ENCODE assay signal across 20 cellular contexts in genomic region chr6:18317850-18318249, GRCh38. TPM values are rescaled to one million over a fixed set of nuclear protein-coding genes. Genes with fewer than 3 reads are reported as not detected.
DNase-seq lines count a peak whose midpoint lies in the region; ATAC-seq lines count a peak whose summit lies in the region.
"Had no signal": no experiment of that assay in that cellular context is flagged by ENCODE, and none has a peak within 500 bp of the region (broad histone marks: within the 10 kb centered on the region; RNA-seq: fewer than 3 reads in every experiment).

No MANE protein-coding gene starts in this region.

- H3K4me3 Mint-ChIP-seq in stimulated activated naive B cell treated with anti-CD40 and anti-IgM and Interleukin-4, amounts not matched to agents 10 μg/mL and 1 μg/mL and 100 μg/mL, for 72 hours, result no peak overlapping the region
- H3K4me3 Mint-ChIP-seq in activated T-cell treated with anti-CD3 and anti-CD28 coated beads, Interleukin-2, amount 50 U/mL, for 24 hours, result no peak overlapping the region
- H3K4me3 Mint-ChIP-seq in T-helper 2 cell treated with Interferon-gamma antibody and Interleukin-4, amounts not matched to agents 5 μg/mL and 100 μg/mL, for 36 hours, result no peak overlapping the region
- H3K4me3 Mint-ChIP-seq: CD14-positive monocyte, H9, IgD-negative memory B cell had no signal

- H3K9me3 ChIP-seq in Karpas-422 (ENCODE audit: low read length), result no peaks in the 10 kb centered on the region

- H3K27me3 Mint-ChIP-seq in stimulated activated naive B cell treated with anti-CD40 and anti-IgM and Interleukin-4, amounts not matched to agents 10 μg/mL and 1 μg/mL and 100 μg/mL, for 72 hours, result no peaks in the 10 kb centered on the region
- peaks cover 6% of the 10 kb centered on the region for H3K27me3 Mint-ChIP-seq in activated T-cell treated with anti-CD3 and anti-CD28 coated beads, Interleukin-2, amount 50 U/mL, for 24 hours
- peaks cover 10% of the 10 kb centered on the region for H3K27me3 Mint-ChIP-seq in T-helper 2 cell treated with Interferon-gamma antibody and Interleukin-4, amounts not matched to agents 5 μg/mL and 100 μg/mL, for 36 hours (ENCODE audit: low read depth)

- peak; percentile 52 to 54 for ATAC-seq in stimulated activated naive B cell treated with anti-CD40 and anti-IgM and Interleukin-4, amounts not matched to agents 10 μg/mL and 1 μg/mL and 100 μg/mL, for 72 hours (replicated peaks)
- ATAC-seq: Panc1 had no signal

- no peaks in the 10 kb centered on the region for H3K9me2 ChIP-seq in Karpas-422 (replicated peaks; ENCODE audit: insufficient read depth, low read length)

- H3K9ac ChIP-seq in Karpas-422 (ENCODE audit: low read length), result no peak overlapping the region

- peaks cover 2 to 13% of the 10 kb centered on the region in 2 donors for H3K4me1 Mint-ChIP-seq in stimulated activated naive B cell treated with anti-CD40 and anti-IgM and Interleukin-4, amounts not matched to agents 10 μg/mL and 1 μg/mL and 100 μg/mL, for 72 hours
- no peaks in the 10 kb centered on the region for H3K4me1 Mint-ChIP-seq in activated T-cell treated with anti-CD3 and anti-CD28 coated beads, Interleukin-2, amount 50 U/mL, for 24 hours (ENCODE audit: low read depth)
- H3K4me1 Mint-ChIP-seq in T-helper 2 cell treated with Interferon-gamma antibody and Interleukin-4, amounts not matched to agents 5 μg/mL and 100 μg/mL, for 36 hours (ENCODE audit: low read depth), result no peaks in the 10 kb centered on the region

- no peaks in the 10 kb centered on the region for H3K36me3 ChIP-seq in Karpas-422 (ENCODE audit: insufficient read depth, low read length)

- H3K79me2 ChIP-seq in Karpas-422 (ENCODE audit: low read length), result no peaks in the 10 kb centered on the region

- H3K36me3 Mint-ChIP-seq in stimulated activated naive B cell treated with anti-CD40 and anti-IgM and Interleukin-4, amounts not matched to agents 10 μg/mL and 1 μg/mL and 100 μg/mL, for 72 hours, result no peaks in the 10 kb centered on the region
- no peaks in the 10 kb centered on the region for H3K36me3 Mint-ChIP-seq in activated T-cell treated with anti-CD3 and anti-CD28 coated beads, Interleukin-2, amount 50 U/mL, for 24 hours (ENCODE audit: low read depth)
- no peaks in the 10 kb centered on the region for H3K36me3 Mint-ChIP-seq in T-helper 2 cell treated with Interferon-gamma antibody and Interleukin-4, amounts not matched to agents 5 μg/mL and 100 μg/mL, for 36 hours (ENCODE audit: low read depth)
- H3K36me3 Mint-ChIP-seq: CD14-positive monocyte, IgD-negative memory B cell had no signal

- peaks cover 12% of the 10 kb centered on the region for H3K4me1 ChIP-seq in Karpas-422 (ENCODE audit: low read length)

- H3K9me3 Mint-ChIP-seq in stimulated activated naive B cell treated with anti-CD40 and anti-IgM and Interleukin-4, amounts not matched to agents 10 μg/mL and 1 μg/mL and 100 μg/mL, for 72 hours, result no peaks in the 10 kb centered on the region
- no peaks in the 10 kb centered on the region for H3K9me3 Mint-ChIP-seq in activated T-cell treated with anti-CD3 and anti-CD28 coated beads, Interleukin-2, amount 50 U/mL, for 24 hours
- no peaks in the 10 kb centered on the region for H3K9me3 Mint-ChIP-seq in T-helper 2 cell treated with Interferon-gamma antibody and Interleukin-4, amounts not matched to agents 5 μg/mL and 100 μg/mL, for 36 hours
- H3K9me3 Mint-ChIP-seq: H9, IgD-negative memory B cell had no signal

- H4K20me1 ChIP-seq in Karpas-422 (ENCODE audit: insufficient read depth, low read depth, low read length), result no peaks in the 10 kb centered on the region

- no peak overlapping the region for H3K4me3 ChIP-seq in Karpas-422 (ENCODE audit: low read length)

- H3K4me2 ChIP-seq in Karpas-422 (ENCODE audit: low read depth, low read length, poor library complexity, severe bottlenecking), result no peak overlapping the region

- no peak overlapping the region for H3K27ac Mint-ChIP-seq in stimulated activated naive B cell treated with anti-CD40 and anti-IgM and Interleukin-4, amounts not matched to agents 10 μg/mL and 1 μg/mL and 100 μg/mL, for 72 hours
- H3K27ac Mint-ChIP-seq in activated T-cell treated with anti-CD3 and anti-CD28 coated beads, Interleukin-2, amount 50 U/mL, for 24 hours, result no peak overlapping the region
- H3K27ac Mint-ChIP-seq in T-helper 2 cell treated with Interferon-gamma antibody and Interleukin-4, amounts not matched to agents 5 μg/mL and 100 μg/mL, for 36 hours, result no peak overlapping the region
- H3K27ac Mint-ChIP-seq: H9, IgD-negative memory B cell had no signal

- DNase-seq in Karpas-422 (no peak), NOMO-1 treated with dmso at 0.1 percent for 144 hours (lab: John Stamatoyannopoulos, UW; ENCODE audit: unreplicated experiment) (peak; percentile 19), globus pallidus (ENCODE audit: low spot score) (peak; percentile 31)
- DNase-seq in stimulated activated naive B cell treated with anti-CD40 and anti-IgM and Interleukin-4, amounts not matched to agents 10 μg/mL and 1 μg/mL and 100 μg/mL, for 72 hours, result no peak
- DNase-seq in stimulated activated CD4-positive, alpha-beta T cell treated with anti-CD3 and anti-CD28 coated beads, Interleukin-2, amount 100 ng/mL, for 48 hours, result no peak
- no peak for DNase-seq in activated T-cell treated with anti-CD3 and anti-CD28 coated beads, Interleukin-2, amount 50 U/mL, for 24 hours
- DNase-seq in T-helper 2 cell treated with Interferon-gamma antibody and Interleukin-4, amounts not matched to agents 5 μg/mL and 100 μg/mL, for 36 hours (ENCODE audit: low spot score), result no peak
- DNase-seq: ACHN, DMS153, GF-D8, H9, MM.1S, NCI-H1694 treated with DMSO at 0.1 percent for 48 hours, NCI-H2227 treated with DMSO at 0.1 percent for 48 hours, NCI-H524, NCI-H82 had no signal

- no peaks in the 10 kb centered on the region for H3K27me3 ChIP-seq in Karpas-422 (ENCODE audit: low read length)

- H2AFZ ChIP-seq in Karpas-422 (ENCODE audit: low read length), result 0 out of 2 replicates have a peak overlapping the region, but pooled peaks have one; percentile 15

- H3K27ac ChIP-seq in Karpas-422 (ENCODE audit: low read length), result no peak overlapping the region
- H3K27ac ChIP-seq: HL-60 had no signal

RNA-seq across cellular contexts. Expression of gene DEK, which starts 53.5 kb away (rescaled TPM):
- total RNA-seq in Karpas-422 (2014; rRNA removed; shearing (Covaris generic); ENCODE audit: low replicate concordance), result 154 and 156 TPM in 2 replicates

Comparison
In these comparisons a context has a peak if more than half of its experiments do, and no peak if none do; other contexts are left out.
1. DNase-seq: peak in NOMO-1 treated with dmso at 0.1 percent for 144 hours (single experiment) and globus pallidus (single experiment); none in Karpas-422 (single experiment), stimulated activated naive B cell treated with anti-CD40 and anti-IgM and Interleukin-4, amounts not matched to agents 10 μg/mL and 1 μg/mL and 100 μg/mL, for 72 hours (single experiment), stimulated activated CD4-positive, alpha-beta T cell treated with anti-CD3 and anti-CD28 coated beads, Interleukin-2, amount 100 ng/mL, for 48 hours (0 of 2), activated T-cell treated with anti-CD3 and anti-CD28 coated beads, Interleukin-2, amount 50 U/mL, for 24 hours (single experiment) and T-helper 2 cell treated with Interferon-gamma antibody and Interleukin-4, amounts not matched to agents 5 μg/mL and 100 μg/mL, for 36 hours (single experiment).